ENCODE assay signal across 8 cellular contexts in the genomic region with DNA sequence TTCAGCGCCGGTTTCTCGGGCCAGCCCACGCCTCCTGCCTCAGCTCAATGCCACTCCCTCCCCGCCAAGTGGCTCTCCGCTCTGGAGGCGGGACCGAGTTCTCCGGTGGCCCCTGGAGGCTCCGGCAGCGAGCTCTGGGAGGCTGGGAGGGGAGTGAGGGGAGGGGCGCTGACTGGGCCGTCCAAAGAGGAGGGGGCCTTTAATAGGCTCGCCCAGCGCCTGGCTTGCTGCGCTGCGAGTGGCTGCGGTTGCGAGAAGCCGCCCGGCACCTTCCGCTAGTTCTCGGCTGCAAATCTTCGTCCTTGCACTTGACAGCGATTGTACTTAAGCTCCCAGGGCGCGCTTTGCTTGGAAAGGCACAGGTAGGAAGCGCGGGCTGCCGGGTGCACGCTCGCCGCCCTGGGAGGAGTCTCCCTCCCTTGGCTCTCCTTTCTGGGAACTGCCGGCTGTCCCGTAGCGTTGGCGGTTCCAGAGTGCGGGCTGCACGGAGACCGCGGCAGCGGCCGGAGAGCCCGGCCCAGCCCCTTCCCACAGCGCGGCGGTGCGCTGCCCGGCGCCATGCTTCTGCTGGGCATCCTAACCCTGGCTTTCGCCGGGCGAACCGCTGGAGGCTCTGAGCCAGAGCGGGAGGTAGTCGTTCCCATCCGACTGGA. TPM values are rescaled to one million over a fixed set of nuclear protein-coding genes. Genes with fewer than 3 reads are reported as not detected.
A peak's percentile ranks its signal among the peaks of the same experiment; 100 is the strongest.
DNase-seq lines count a peak whose midpoint lies in the region; ATAC-seq, FAIRE-seq and TF ChIP-seq lines count a peak whose summit lies in the region.

A gene with protein sequence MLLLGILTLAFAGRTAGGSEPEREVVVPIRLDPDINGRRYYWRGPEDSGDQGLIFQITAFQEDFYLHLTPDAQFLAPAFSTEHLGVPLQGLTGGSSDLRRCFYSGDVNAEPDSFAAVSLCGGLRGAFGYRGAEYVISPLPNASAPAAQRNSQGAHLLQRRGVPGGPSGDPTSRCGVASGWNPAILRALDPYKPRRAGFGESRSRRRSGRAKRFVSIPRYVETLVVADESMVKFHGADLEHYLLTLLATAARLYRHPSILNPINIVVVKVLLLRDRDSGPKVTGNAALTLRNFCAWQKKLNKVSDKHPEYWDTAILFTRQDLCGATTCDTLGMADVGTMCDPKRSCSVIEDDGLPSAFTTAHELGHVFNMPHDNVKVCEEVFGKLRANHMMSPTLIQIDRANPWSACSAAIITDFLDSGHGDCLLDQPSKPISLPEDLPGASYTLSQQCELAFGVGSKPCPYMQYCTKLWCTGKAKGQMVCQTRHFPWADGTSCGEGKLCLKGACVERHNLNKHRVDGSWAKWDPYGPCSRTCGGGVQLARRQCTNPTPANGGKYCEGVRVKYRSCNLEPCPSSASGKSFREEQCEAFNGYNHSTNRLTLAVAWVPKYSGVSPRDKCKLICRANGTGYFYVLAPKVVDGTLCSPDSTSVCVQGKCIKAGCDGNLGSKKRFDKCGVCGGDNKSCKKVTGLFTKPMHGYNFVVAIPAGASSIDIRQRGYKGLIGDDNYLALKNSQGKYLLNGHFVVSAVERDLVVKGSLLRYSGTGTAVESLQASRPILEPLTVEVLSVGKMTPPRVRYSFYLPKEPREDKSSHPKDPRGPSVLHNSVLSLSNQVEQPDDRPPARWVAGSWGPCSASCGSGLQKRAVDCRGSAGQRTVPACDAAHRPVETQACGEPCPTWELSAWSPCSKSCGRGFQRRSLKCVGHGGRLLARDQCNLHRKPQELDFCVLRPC (plus strand): TSS at position 230 of the 653 bp plus-strand sequence. CDS start 329 bp downstream, at position 559.

- FAIRE-seq in frontal cortex (lab: Jason Lieb, UNC): no peak

- in situ Hi-C loops in GM13976 (cut with MboI; ENCODE audit: low sequenced_read_pairs, unreplicated experiment): no loop called here

- peak within 1 kb of the TSS; percentile 93 for H2AFZ ChIP-seq in neuron (ENCODE audit: low read depth, low read length)
- H2AFZ ChIP-seq in Karpas-422 (ENCODE audit: low read length): no peak within 1 kb of the TSS

- H3K27me3 Mint-ChIP-seq in activated T-cell treated with anti-CD3 and anti-CD28 coated beads, Interleukin-2, amount 50 U/mL, for 4 hours (ENCODE audit: low read depth): peaks cover 47% of the 10 kb centered on the region

- no peak for TF ChIP-seq CTCF in 22Rv1 (IDR thresholded peaks at IDR 0.05)
- no peak for TF ChIP-seq CTCF in GM13976 (IDR thresholded peaks at IDR 0.05; ENCODE audit: borderline replicate concordance, control extremely low read depth, extremely low read depth, insufficient read depth, missing control alignments)

- ATAC-seq in activated T-cell treated with anti-CD3 and anti-CD28 coated beads, Interleukin-2, amount 50 U/mL, for 4 hours: peak; percentile 71 to 72
- no peak for ATAC-seq in HG02763 (IDR thresholded peaks at IDR 0.05; ENCODE audit: unreplicated experiment)

- no peak within 1 kb of the TSS for H3K9ac ChIP-seq in Karpas-422 (ENCODE audit: low read length)

- H3K9me3 Mint-ChIP-seq in activated T-cell treated with anti-CD3 and anti-CD28 coated beads, Interleukin-2, amount 50 U/mL, for 4 hours: no peaks in the 10 kb centered on the region

- H3K9me3 ChIP-seq in neuron (ENCODE audit: low read length) (no peaks in the 10 kb centered on the region), Karpas-422 (ENCODE audit: low read length) (no peaks in the 10 kb centered on the region)

- H3K36me3 Mint-ChIP-seq in activated T-cell treated with anti-CD3 and anti-CD28 coated beads, Interleukin-2, amount 50 U/mL, for 4 hours (ENCODE audit: insufficient read depth): no peaks in the 10 kb centered on the region

- H3K27ac ChIP-seq in 22Rv1: 0 out of 2 replicates have a peak within 1 kb of the TSS, but pooled peaks have one; percentile 33
- no peak within 1 kb of the TSS for H3K27ac ChIP-seq in Karpas-422 (ENCODE audit: low read length)

- peak within 1 kb of the TSS; percentile 4 for H3K4me3 Mint-ChIP-seq in activated T-cell treated with anti-CD3 and anti-CD28 coated beads, Interleukin-2, amount 50 U/mL, for 4 hours

- H3K27me3 ChIP-seq in neuron (ENCODE audit: insufficient read depth, low read length): peaks cover 20% of the 10 kb centered on the region
- no peaks in the 10 kb centered on the region for H3K27me3 ChIP-seq in Karpas-422 (ENCODE audit: low read length)

- H3K4me3 ChIP-seq in neuron (ENCODE audit: low read length): peak within 1 kb of the TSS; percentile 55
- H3K4me3 ChIP-seq in Karpas-422 (ENCODE audit: low read length): no peak within 1 kb of the TSS

- H3K9me2 ChIP-seq in Karpas-422 (replicated peaks; ENCODE audit: insufficient read depth, low read length): no peaks in the 10 kb centered on the region

- no peak within 1 kb of the TSS for H3K4me2 ChIP-seq in Karpas-422 (ENCODE audit: low read depth, low read length, poor library complexity, severe bottlenecking)

- DNase-seq in GM13976 (ENCODE audit: low spot score) (peak; percentile 73), NCI-H2029 (lab: John Stamatoyannopoulos, UW) (peak; percentile 84), frontal cortex (ENCODE audit: low spot score in 2 of 2) (peak; percentile 50 to 62), Karpas-422 (no peak)
- no peak for DNase-seq in activated T-cell treated with anti-CD3 and anti-CD28 coated beads, Interleukin-2, amount 50 U/mL, for 4 hours

- H3K36me3 ChIP-seq in neuron (ENCODE audit: insufficient read depth, low read length) (no peaks in the 10 kb centered on the region), Karpas-422 (ENCODE audit: insufficient read depth, low read length) (no peaks in the 10 kb centered on the region)

- peaks cover 5% of the 10 kb centered on the region for H3K4me1 Mint-ChIP-seq in activated T-cell treated with anti-CD3 and anti-CD28 coated beads, Interleukin-2, amount 50 U/mL, for 4 hours (ENCODE audit: low read depth)

- H3K4me1 ChIP-seq in neuron (ENCODE audit: insufficient read depth, low read length) (peaks cover 12% of the 10 kb centered on the region), Karpas-422 (ENCODE audit: low read length) (no peaks in the 10 kb centered on the region)

- no peaks in the 10 kb centered on the region for H3K79me2 ChIP-seq in Karpas-422 (ENCODE audit: low read length)

- no peaks in the 10 kb centered on the region for H4K20me1 ChIP-seq in Karpas-422 (ENCODE audit: insufficient read depth, low read depth, low read length)

RNA-seq across cellular contexts. Expression of the gene that starts here (rescaled TPM):
- not detected for total RNA-seq in activated T-cell treated with anti-CD3 and anti-CD28 coated beads, Interleukin-2, amount 50 U/mL, for 4 hours
- total RNA-seq in frontal cortex: 2.4 TPM
- total RNA-seq in Karpas-422 (2014; rRNA removed; shearing (Covaris generic); ENCODE audit: low replicate concordance): not detected in 2 replicates

Comparison
In these comparisons a context has a peak if more than half of its experiments do, and no peak if none do; other contexts are left out.
1. Peak in ATAC-seq in activated T-cell treated with anti-CD3 and anti-CD28 coated beads, Interleukin-2, amount 50 U/mL, for 4 hours; RNA of the gene not detected or under 1 TPM.
2. DNase-seq: peak in GM13976 (single experiment), NCI-H2029 (single experiment) and frontal cortex (2 of 2); none in activated T-cell treated with anti-CD3 and anti-CD28 coated beads, Interleukin-2, amount 50 U/mL, for 4 hours (single experiment) and Karpas-422 (single experiment).